Comparison of ENCODE assay signal across 11 cellular contexts in the genomic region with DNA sequence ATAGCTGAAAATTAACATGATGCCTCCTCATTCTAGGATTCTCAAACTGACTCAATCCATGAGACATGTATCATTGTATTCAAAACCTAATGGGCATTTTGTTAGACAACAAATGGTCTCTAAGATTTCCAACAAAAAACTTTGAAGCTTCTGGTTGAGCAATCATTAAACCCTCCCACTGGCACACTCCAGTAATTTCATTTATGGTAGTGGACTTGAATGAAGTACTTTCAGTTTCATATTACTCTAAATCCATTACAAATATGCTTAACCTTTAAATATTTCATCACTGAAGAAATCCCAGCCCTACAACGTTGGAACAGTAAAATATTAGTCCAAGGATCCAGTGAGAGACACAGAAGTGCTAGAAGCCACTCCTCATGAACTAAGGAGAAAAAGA. TPM values are rescaled to one million over a fixed set of nuclear protein-coding genes. Genes with fewer than 3 reads are reported as not detected.
DNase-seq lines count a peak whose midpoint lies in the region; ATAC-seq, FAIRE-seq and TF ChIP-seq lines count a peak whose summit lies in the region.
"Had no signal": no experiment of that assay in that cellular context is flagged by ENCODE, and none has a peak within 500 bp of the region (broad histone marks: within the 10 kb centered on the region; RNA-seq: fewer than 3 reads in every experiment).

No MANE protein-coding gene starts in this region.

- no peaks in the 10 kb centered on the region for H3K27me3 ChIP-seq in subcutaneous abdominal adipose tissue (ENCODE audit: control insufficient read depth in 5 of 5, insufficient read depth in 4 of 5, low read length in 5 of 5)

- FAIRE-seq in RCC 7860 (lab: Jason Lieb, UNC) = no peak
- FAIRE-seq: A549 had no signal

- peaks cover 7% of the 10 kb centered on the region for H3K27me3 Mint-ChIP-seq in activated CD4-positive, alpha-beta T cell treated with anti-CD3 and anti-CD28 coated beads for 36 hours
- H3K27me3 Mint-ChIP-seq in immature natural killer cell (ENCODE audit: low read depth in 3 of 3) (peaks cover 0 to 3% (median 0%) of the 10 kb centered on the region in 3 donors), glutamatergic neuron (ENCODE audit: unreplicated experiment) (no peaks in the 10 kb centered on the region)

- intact Hi-C loops in activated CD4-positive, alpha-beta T cell treated with anti-CD3 and anti-CD28 coated beads for 36 hours (cut with DNase I, micrococcal nuclease) = no loop called here

- H3K36me3 Mint-ChIP-seq in activated CD4-positive, alpha-beta T cell treated with anti-CD3 and anti-CD28 coated beads for 36 hours (ENCODE audit: low read depth) = no peaks in the 10 kb centered on the region
- H3K36me3 Mint-ChIP-seq in activated naive CD4-positive, alpha-beta T cell treated with anti-CD3 and anti-CD28 coated beads, Interleukin-2, amount 50 U/mL, for 72 hours = no peaks in the 10 kb centered on the region
- no peaks in the 10 kb centered on the region for H3K36me3 Mint-ChIP-seq in immature natural killer cell
- no peaks in the 10 kb centered on the region for H3K36me3 Mint-ChIP-seq in glutamatergic neuron (ENCODE audit: unreplicated experiment)

- H3K9me3 ChIP-seq in subcutaneous abdominal adipose tissue (ENCODE audit: control insufficient read depth in 5 of 5, low read length in 5 of 5) = no peaks in the 10 kb centered on the region
- H3K9me3 ChIP-seq: A549 had no signal

- no peak for DNase-seq in activated CD4-positive, alpha-beta T cell treated with anti-CD3 and anti-CD28 coated beads for 36 hours
- DNase-seq in activated CD4-positive, alpha-beta T cell treated with anti-CD3 and anti-CD28 coated beads for 4 hours = no peak
- no peak for DNase-seq in activated naive CD4-positive, alpha-beta T cell treated with anti-CD3 and anti-CD28 coated beads, Interleukin-2, amount 50 U/mL, for 72 hours (ENCODE audit: low spot score in 2 of 2)
- no peak for DNase-seq in immature natural killer cell
- DNase-seq in RCC 7860 (ENCODE audit: low spot score) = no peak
- DNase-seq in glutamatergic neuron = no peak

- H3K4me3 ChIP-seq in subcutaneous abdominal adipose tissue (ENCODE audit: low read depth in 1 of 5, low read length in 5 of 5) = peak overlapping the region; percentile 51 to 62 (median 55)
- H3K4me3 ChIP-seq: A549 had no signal

- H3K4me1 ChIP-seq in subcutaneous abdominal adipose tissue (ENCODE audit: control insufficient read depth in 5 of 5, insufficient read depth in 5 of 5, low read length in 5 of 5) = peaks cover 0 to 15% (median 10%) of the 10 kb centered on the region in 5 donors
- H3K4me1 ChIP-seq: A549 had no signal

- H3K9ac ChIP-seq in subcutaneous abdominal adipose tissue (ENCODE audit: low read length in 5 of 5) = peak overlapping the region; percentile 32 to 54 (median 52)

- CTCF ChIA-PET in activated CD4-positive, alpha-beta T cell treated with anti-CD3 and anti-CD28 coated beads for 36 hours (lab: Charles Lee) = interaction anchor here (0.9 kb wide), 1 partner anchor 383 kb away, joined by 3 read pairs; no protein-coding TSS in a partner anchor

- H3K9me3 Mint-ChIP-seq in activated CD4-positive, alpha-beta T cell treated with anti-CD3 and anti-CD28 coated beads for 36 hours (ENCODE audit: low read depth) = no peaks in the 10 kb centered on the region
- peaks cover 0 to 5% of the 10 kb centered on the region in 2 donors for H3K9me3 Mint-ChIP-seq in activated naive CD4-positive, alpha-beta T cell treated with anti-CD3 and anti-CD28 coated beads, Interleukin-2, amount 50 U/mL, for 72 hours
- no peaks in the 10 kb centered on the region for H3K9me3 Mint-ChIP-seq in immature natural killer cell
- no peaks in the 10 kb centered on the region for H3K9me3 Mint-ChIP-seq in glutamatergic neuron (ENCODE audit: unreplicated experiment)

- H3K27ac Mint-ChIP-seq in activated CD4-positive, alpha-beta T cell treated with anti-CD3 and anti-CD28 coated beads for 36 hours = peak overlapping the region; percentile 41
- H3K27ac Mint-ChIP-seq in activated naive CD4-positive, alpha-beta T cell treated with anti-CD3 and anti-CD28 coated beads, Interleukin-2, amount 50 U/mL, for 72 hours = peak overlapping the region; percentile 5 to 75
- H3K27ac Mint-ChIP-seq in immature natural killer cell (peak overlapping the region in 3 of 6 donors; percentile 57 to 71 (median 68)), glutamatergic neuron (ENCODE audit: unreplicated experiment) (no peak overlapping the region)

- H3K4me3 Mint-ChIP-seq in activated CD4-positive, alpha-beta T cell treated with anti-CD3 and anti-CD28 coated beads for 36 hours = peak overlapping the region; percentile 48
- peak overlapping the region; percentile 50 to 87 (median 70) for H3K4me3 Mint-ChIP-seq in immature natural killer cell
- H3K4me3 Mint-ChIP-seq in glutamatergic neuron (ENCODE audit: unreplicated experiment) = no peak overlapping the region

- peak overlapping the region; percentile 71 for H3K27ac ChIP-seq in subcutaneous abdominal adipose tissue (ENCODE audit: low read depth, low read length)
- H3K27ac ChIP-seq: A549, RWPE1 had no signal

- ATAC-seq in activated CD4-positive, alpha-beta T cell treated with anti-CD3 and anti-CD28 coated beads for 36 hours = peak; percentile 47
- peak in 1 of 2 donors; percentile 36 for ATAC-seq in activated naive CD4-positive, alpha-beta T cell treated with anti-CD3 and anti-CD28 coated beads, Interleukin-2, amount 50 U/mL, for 72 hours
- ATAC-seq in HG02642 (IDR thresholded peaks at IDR 0.05; ENCODE audit: poor library complexity, unreplicated experiment) = no peak
- ATAC-seq: A549 had no signal

- POLR2A ChIA-PET in activated CD4-positive, alpha-beta T cell treated with anti-CD3 and anti-CD28 coated beads for 36 hours (lab: Charles Lee) = interaction anchor here (0.6 kb wide), 1 partner anchor 460 kb away, joined by 3 read pairs; no protein-coding TSS in a partner anchor

- H3K36me3 ChIP-seq in subcutaneous abdominal adipose tissue (ENCODE audit: control insufficient read depth in 5 of 5, insufficient read depth in 5 of 5, low read length in 5 of 5) = no peaks in the 10 kb centered on the region

- H3K4me1 Mint-ChIP-seq in activated CD4-positive, alpha-beta T cell treated with anti-CD3 and anti-CD28 coated beads for 36 hours = peaks cover 20% of the 10 kb centered on the region
- H3K4me1 Mint-ChIP-seq in immature natural killer cell = peaks cover 15 to 19% of the 10 kb centered on the region in 2 donors
- no peaks in the 10 kb centered on the region for H3K4me1 Mint-ChIP-seq in glutamatergic neuron (ENCODE audit: low read depth, unreplicated experiment)

- no peak for TF ChIP-seq CTCF in glutamatergic neuron (IDR thresholded peaks at IDR 0.05; ENCODE audit: partially characterized antibody, unreplicated experiment)

RNA-seq across cellular contexts. Expression of a gene that starts 43.5 kb away (rescaled TPM):
- under 1 TPM; 0.46 to 0.53 TPM for total RNA-seq in activated CD4-positive, alpha-beta T cell treated with anti-CD3 and anti-CD28 coated beads for 36 hours
- total RNA-seq in activated naive CD4-positive, alpha-beta T cell treated with anti-CD3 and anti-CD28 coated beads, Interleukin-2, amount 50 U/mL, for 72 hours = under 1 TPM; 0.11 to 0.31 TPM
- under 1 TPM in 2 of 3 donors, not detected in 1; 0.17 TPM for polyA plus RNA-seq in immature natural killer cell
- total RNA-seq in glutamatergic neuron (ENCODE audit: unreplicated experiment) = not detected
- polyA plus RNA-seq: A549, neural cell had no signal
